Comparison of ENCODE assay signal across 2 cellular contexts in the genomic region with DNA sequence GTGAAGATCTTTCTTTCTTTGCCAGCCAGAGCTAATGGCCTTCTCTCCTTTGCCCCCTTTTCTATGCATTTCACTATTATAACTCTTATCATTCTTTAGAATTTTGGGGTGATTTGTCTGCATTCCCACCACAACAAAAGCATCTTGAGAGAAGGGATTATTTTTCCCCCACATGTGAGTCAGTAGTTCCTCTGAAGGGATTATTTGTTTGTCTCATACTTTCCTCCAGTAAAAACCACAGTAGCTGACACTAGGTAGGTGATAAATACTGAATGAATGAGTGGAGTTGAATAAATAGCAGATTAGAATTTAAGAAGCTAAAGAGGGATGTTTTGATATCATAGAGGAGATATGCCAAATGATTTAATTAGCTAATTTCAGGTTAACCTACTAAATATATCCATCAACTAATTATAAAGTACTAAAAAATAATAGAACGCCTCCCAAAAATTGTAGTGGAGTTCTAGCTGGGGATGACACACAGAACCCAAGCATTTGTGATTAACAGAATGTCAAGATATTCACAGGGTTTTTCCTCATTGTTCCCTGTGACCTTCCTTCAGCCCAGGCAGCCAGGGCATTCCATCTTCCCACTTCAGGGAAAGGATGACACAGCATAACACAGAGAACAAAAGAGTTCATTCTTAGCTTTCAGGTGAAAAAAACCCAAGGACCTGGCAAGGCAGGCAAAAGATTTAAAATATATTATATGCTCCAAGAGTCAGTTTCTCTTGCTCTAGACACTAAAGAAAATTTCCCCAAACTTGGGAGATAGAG.
A peak's percentile ranks its signal among the peaks of the same experiment; 100 is the strongest.
TF ChIP-seq lines count a peak whose summit lies in the region.

No MANE protein-coding gene starts in this region.

TF ChIP-seq in HCT116, 20 proteins besides CTCF, POLR2A, EP300 and RAD21:
- no peak for TF ChIP-seq CBX3 (IDR thresholded peaks at IDR 0.05; ENCODE audit: low read depth)
- 0 out of 2 replicates have a peak, but pooled peaks have one; percentile 19 for TF ChIP-seq SRF (IDR thresholded peaks at IDR 0.05; ENCODE audit: low read depth)
- peak; percentile 50; the same call in 1 of the 2 replicates for TF ChIP-seq FOSL1 (IDR thresholded peaks at IDR 0.05; ENCODE audit: low read depth)
- TF ChIP-seq, protein P1, sequence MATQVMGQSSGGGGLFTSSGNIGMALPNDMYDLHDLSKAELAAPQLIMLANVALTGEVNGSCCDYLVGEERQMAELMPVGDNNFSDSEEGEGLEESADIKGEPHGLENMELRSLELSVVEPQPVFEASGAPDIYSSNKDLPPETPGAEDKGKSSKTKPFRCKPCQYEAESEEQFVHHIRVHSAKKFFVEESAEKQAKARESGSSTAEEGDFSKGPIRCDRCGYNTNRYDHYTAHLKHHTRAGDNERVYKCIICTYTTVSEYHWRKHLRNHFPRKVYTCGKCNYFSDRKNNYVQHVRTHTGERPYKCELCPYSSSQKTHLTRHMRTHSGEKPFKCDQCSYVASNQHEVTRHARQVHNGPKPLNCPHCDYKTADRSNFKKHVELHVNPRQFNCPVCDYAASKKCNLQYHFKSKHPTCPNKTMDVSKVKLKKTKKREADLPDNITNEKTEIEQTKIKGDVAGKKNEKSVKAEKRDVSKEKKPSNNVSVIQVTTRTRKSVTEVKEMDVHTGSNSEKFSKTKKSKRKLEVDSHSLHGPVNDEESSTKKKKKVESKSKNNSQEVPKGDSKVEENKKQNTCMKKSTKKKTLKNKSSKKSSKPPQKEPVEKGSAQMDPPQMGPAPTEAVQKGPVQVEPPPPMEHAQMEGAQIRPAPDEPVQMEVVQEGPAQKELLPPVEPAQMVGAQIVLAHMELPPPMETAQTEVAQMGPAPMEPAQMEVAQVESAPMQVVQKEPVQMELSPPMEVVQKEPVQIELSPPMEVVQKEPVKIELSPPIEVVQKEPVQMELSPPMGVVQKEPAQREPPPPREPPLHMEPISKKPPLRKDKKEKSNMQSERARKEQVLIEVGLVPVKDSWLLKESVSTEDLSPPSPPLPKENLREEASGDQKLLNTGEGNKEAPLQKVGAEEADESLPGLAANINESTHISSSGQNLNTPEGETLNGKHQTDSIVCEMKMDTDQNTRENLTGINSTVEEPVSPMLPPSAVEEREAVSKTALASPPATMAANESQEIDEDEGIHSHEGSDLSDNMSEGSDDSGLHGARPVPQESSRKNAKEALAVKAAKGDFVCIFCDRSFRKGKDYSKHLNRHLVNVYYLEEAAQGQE (IDR thresholded peaks at IDR 0.05; ENCODE audit: low read depth) = no peak
- TF ChIP-seq EGR1 (IDR thresholded peaks at IDR 0.05; ENCODE audit: low read depth) = no peak
- peak; percentile 11; the same call in 1 of the 2 replicates for TF ChIP-seq SP1 (IDR thresholded peaks at IDR 0.05; ENCODE audit: low read depth)
- TF ChIP-seq JUND (IDR thresholded peaks at IDR 0.05) = peak; percentile 44

TF ChIP-seq in K562, 482 proteins besides CTCF, POLR2A, EP300 and RAD21:
- TF ChIP-seq NFE2 (IDR thresholded peaks at IDR 0.05; ENCODE audit: low read depth) (peak; percentile 39; the same call in 1 of the 2 replicates), PTTG1 (tag; IDR thresholded peaks at IDR 0.05; ENCODE audit: low read depth) (no peak)
TF ChIP-seq in K562: peak in this region for 1.
